ENCODE assay signal across 8 cellular contexts in the genomic region with DNA sequence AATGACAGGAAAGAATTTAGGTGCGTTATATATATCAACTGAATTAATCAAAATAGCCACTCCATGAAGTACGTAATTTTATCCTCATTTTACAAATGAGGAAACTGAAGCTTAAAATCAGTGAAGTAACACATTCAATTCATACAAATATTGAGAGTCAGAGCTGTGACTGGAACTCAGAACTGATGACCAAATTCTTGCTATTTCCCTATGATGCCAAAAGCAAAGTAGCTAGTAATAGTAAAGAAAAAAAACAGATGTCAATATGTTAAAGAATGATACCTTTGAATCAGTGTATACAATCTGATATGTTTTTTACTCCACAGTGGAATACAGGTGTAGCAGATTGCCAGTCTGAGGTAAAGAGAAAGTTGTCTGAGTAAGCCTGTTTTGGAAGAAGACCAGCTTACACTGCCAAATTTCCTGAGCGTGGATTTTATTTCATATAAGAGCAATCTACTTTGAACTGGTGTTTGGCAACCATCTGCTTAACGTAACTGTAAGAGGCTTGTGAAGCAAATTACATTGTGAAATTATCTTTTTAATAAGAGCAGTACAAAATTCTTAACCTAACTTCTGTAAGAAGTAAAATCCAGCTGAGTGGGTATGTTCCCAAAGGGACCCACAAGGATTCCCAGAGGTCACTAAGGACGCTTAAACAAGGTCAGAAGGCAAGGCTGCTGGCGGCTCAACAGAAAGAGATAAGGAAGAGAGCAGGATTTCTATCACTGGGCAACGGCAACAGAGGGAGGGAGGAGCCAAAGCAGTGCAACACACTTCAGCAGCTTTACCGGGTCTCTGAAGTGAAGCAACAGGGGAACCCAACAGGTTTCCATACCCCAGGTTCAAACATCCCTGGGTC.
DNase-seq lines count a peak whose midpoint lies in the region; ATAC-seq, FAIRE-seq and TF ChIP-seq lines count a peak whose summit lies in the region.

No MANE protein-coding gene starts in this region.

- peaks cover 2% of the 10 kb centered on the region for H3K4me1 Mint-ChIP-seq in memory B cell

- no peaks in the 10 kb centered on the region for H3K36me3 ChIP-seq in brain microvascular endothelial cell (replicated peaks)

- peak overlapping the region; percentile 40 for H3K4me3 Mint-ChIP-seq in memory B cell

- H3K36me3 Mint-ChIP-seq in memory B cell: no peaks in the 10 kb centered on the region

- peaks cover 4% of the 10 kb centered on the region for H3K27me3 Mint-ChIP-seq in memory B cell

- no peaks in the 10 kb centered on the region for H3K9me3 Mint-ChIP-seq in memory B cell

- FAIRE-seq in GM19239 (lab: Jason Lieb, UNC): peak; percentile 51

- no peaks in the 10 kb centered on the region for H3K27me3 ChIP-seq in brain microvascular endothelial cell (replicated peaks)

- no peak for TF ChIP-seq CTCF in brain microvascular endothelial cell (IDR thresholded peaks at IDR 0.05; ENCODE audit: low read depth, low read length, missing control alignments)

- H3K27ac Mint-ChIP-seq in memory B cell: no peak overlapping the region

- in situ Hi-C loops in brain microvascular endothelial cell (cut with HindIII; ENCODE audit: low pct_ligation_motif_present, low sequenced_read_pairs): no loop called here

- no peak overlapping the region for H3K4me3 ChIP-seq in brain microvascular endothelial cell (ENCODE audit: low read depth, low read length)

- ATAC-seq in memory B cell (ENCODE audit: low read depth): peak; percentile 52
- no peak for ATAC-seq in HG02870 (IDR thresholded peaks at IDR 0.05; ENCODE audit: unreplicated experiment)

- H3K27ac ChIP-seq in brain microvascular endothelial cell: no peak overlapping the region

- peak; percentile 7 for DNase-seq in Ammon's horn (ENCODE audit: low spot score)
- no peak for DNase-seq in GM19239 (ENCODE audit: insufficient read length, low spot score)
- DNase-seq in NCI-H2029 (lab: John Stamatoyannopoulos, UW): peak; percentile 3
- peak; percentile 20 for DNase-seq in brain microvascular endothelial cell
- DNase-seq in memory B cell (ENCODE audit: low spot score in 2 of 2): no peak
- no peak for DNase-seq in mesenteric fat pad (ENCODE audit: low spot score)
- no peak for DNase-seq in activated CD8-positive, alpha-beta memory T cell treated with anti-CD3 and anti-CD28 coated beads, Interleukin-2, amount 50 U/mL, for 48 hours

Comparison
In these comparisons a context has a peak if more than half of its experiments do, and no peak if none do; other contexts are left out.
1. DNase-seq: peak in Ammon's horn (single experiment), NCI-H2029 (single experiment) and brain microvascular endothelial cell (single experiment); none in GM19239 (single experiment), memory B cell (0 of 2), mesenteric fat pad (single experiment) and activated CD8-positive, alpha-beta memory T cell treated with anti-CD3 and anti-CD28 coated beads, Interleukin-2, amount 50 U/mL, for 48 hours (single experiment).